1 cellular context compared by ENCODE assay signal in the genomic region with DNA sequence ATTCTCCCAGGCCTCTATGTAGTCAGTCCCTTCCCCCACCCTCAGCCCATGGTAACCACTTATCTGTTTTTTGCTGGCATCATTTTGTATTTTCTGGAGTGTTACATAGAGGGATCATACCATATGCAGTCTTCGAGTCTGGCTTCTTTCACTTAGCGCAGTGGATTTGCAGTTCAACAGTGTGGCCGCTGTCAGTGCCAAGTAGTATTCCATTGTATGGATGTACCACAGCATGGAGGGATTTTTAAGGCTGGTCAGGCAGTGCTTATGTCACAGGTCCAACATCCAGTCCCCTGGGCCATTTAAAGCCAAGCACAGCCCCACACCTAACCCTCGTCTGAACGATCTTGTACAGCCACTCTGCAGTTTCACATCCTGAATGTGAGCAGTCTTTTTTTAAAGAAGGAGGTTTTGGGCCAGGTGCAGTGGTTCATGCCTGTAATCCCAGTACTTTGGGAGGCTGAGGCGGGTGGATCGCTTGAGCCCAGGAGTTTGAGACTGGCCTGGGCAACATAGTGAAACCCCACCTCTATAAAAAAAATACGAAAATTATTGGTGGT.
TF ChIP-seq lines count a peak whose summit lies in the region.

No MANE protein-coding gene starts in this region.

TF ChIP-seq in A549, 52 proteins besides CTCF, POLR2A, EP300 and RAD21 (continued from another document):
- TF ChIP-seq SREBF2 (IDR thresholded peaks at IDR 0.05), result no peak
